9 cellular contexts compared by ENCODE assay signal in genomic region chr17:79741751-79742588, GRCh38. TPM values are rescaled to one million over a fixed set of nuclear protein-coding genes. Genes with fewer than 3 reads are reported as not detected.
DNase-seq lines count a peak whose midpoint lies in the region; ATAC-seq, FAIRE-seq and TF ChIP-seq lines count a peak whose summit lies in the region.
"Had no signal": no experiment of that assay in that cellular context is flagged by ENCODE, and none has a peak within 500 bp of the region (broad histone marks: within the 10 kb centered on the region; RNA-seq: fewer than 3 reads in every experiment).

No MANE protein-coding gene starts in this region.

- no peaks in the 10 kb centered on the region for H3K9me3 Mint-ChIP-seq in activated naive CD4-positive, alpha-beta T cell treated with anti-CD3 and anti-CD28 coated beads for 36 hours
- H3K9me3 Mint-ChIP-seq in type B pancreatic cell = no peaks in the 10 kb centered on the region

- H3K36me3 Mint-ChIP-seq in activated naive CD4-positive, alpha-beta T cell treated with anti-CD3 and anti-CD28 coated beads for 36 hours (ENCODE audit: low read depth) = no peaks in the 10 kb centered on the region
- H3K36me3 Mint-ChIP-seq in type B pancreatic cell = no peaks in the 10 kb centered on the region
- H3K36me3 Mint-ChIP-seq: activated naive CD8-positive, alpha-beta T cell had no signal

- intact Hi-C loops in activated naive CD4-positive, alpha-beta T cell treated with anti-CD3 and anti-CD28 coated beads for 36 hours (cut with micrococcal nuclease) = no loop called here
- intact Hi-C loops in Right ventricle myocardium superior (cut with DNase I) = loop anchor here (5.0 kb wide), 1 partner anchor 245 kb away; no protein-coding TSS in a partner anchor
- intact Hi-C loops in pancreas (cut with DNase I) = no loop called here

- 9 to 10% methylated on average over 51 to 53 of the region's 53 CpGs for WGBS in pancreas, 2 donors

- peaks cover 0 to 10% (median 0%) of the 10 kb centered on the region in 3 donors for H3K4me1 ChIP-seq in pancreas

- H3K4me3 Mint-ChIP-seq in activated naive CD4-positive, alpha-beta T cell treated with anti-CD3 and anti-CD28 coated beads for 36 hours = no peak overlapping the region
- H3K4me3 Mint-ChIP-seq in type B pancreatic cell = peak overlapping the region; percentile 25
- H3K4me3 Mint-ChIP-seq: activated naive CD8-positive, alpha-beta T cell had no signal

- H3K27ac ChIP-seq in pancreas = peak overlapping the region in 2 of 4 donors; percentile 23 to 81

- no peaks in the 10 kb centered on the region for H3K36me3 ChIP-seq in pancreas

- ATAC-seq in Right ventricle myocardium superior (ENCODE audit: poor library complexity) = peak; percentile 81
- peak; percentile 69 to 79 (median 76) for ATAC-seq in pancreas
- no peak for ATAC-seq in HG03439 (IDR thresholded peaks at IDR 0.05; ENCODE audit: unreplicated experiment)

- CTCF ChIA-PET in activated naive CD4-positive, alpha-beta T cell treated with anti-CD3 and anti-CD28 coated beads for 36 hours (lab: Charles Lee) = interaction anchor here (0.6 to 1.9 kb wide), 10 partner anchors 9 to 242 kb away, joined by 3 to 12 read pairs (median 4); no protein-coding TSS in a partner anchor

- H3K4me3 ChIP-seq in LNCaP clone FGC (ENCODE audit: low read depth, low read length) (peak overlapping the region; percentile 41), pancreas (peak overlapping the region in 2 of 4 donors; percentile 22 to 37)

- H3K27ac Mint-ChIP-seq in activated naive CD4-positive, alpha-beta T cell treated with anti-CD3 and anti-CD28 coated beads for 36 hours = no peak overlapping the region
- no peak overlapping the region for H3K27ac Mint-ChIP-seq in type B pancreatic cell
- H3K27ac Mint-ChIP-seq: activated naive CD8-positive, alpha-beta T cell had no signal

- H3K4me1 Mint-ChIP-seq in activated naive CD4-positive, alpha-beta T cell treated with anti-CD3 and anti-CD28 coated beads for 36 hours (ENCODE audit: low read depth) = peaks cover 12% of the 10 kb centered on the region
- H3K4me1 Mint-ChIP-seq in type B pancreatic cell (ENCODE audit: unreplicated experiment) = peaks cover 20% of the 10 kb centered on the region

- H3K27me3 Mint-ChIP-seq in activated naive CD4-positive, alpha-beta T cell treated with anti-CD3 and anti-CD28 coated beads for 36 hours (ENCODE audit: low read depth) = peaks cover 27% of the 10 kb centered on the region
- peaks cover 20% of the 10 kb centered on the region for H3K27me3 Mint-ChIP-seq in type B pancreatic cell

- TF ChIP-seq CTCF in LNCaP clone FGC (IDR thresholded peaks at IDR 0.05; ENCODE audit: control insufficient read depth, extremely low read depth, insufficient read depth) = peak; percentile 97
- peak; percentile 89 to 94 (median 92) for TF ChIP-seq CTCF in pancreas (IDR thresholded peaks at IDR 0.05)
- TF ChIP-seq CTCF in type B pancreatic cell (conservative IDR thresholded peaks at IDR 0.05) = peak; percentile 100

- DNase-seq in DMS153 (lab: John Stamatoyannopoulos, UW) = peak; percentile 30
- DNase-seq in LNCaP clone FGC (ENCODE audit: low read depth) = no peak
- peak; percentile 83 for DNase-seq in SK-N-DZ (ENCODE audit: low spot score)
- DNase-seq in activated naive CD4-positive, alpha-beta T cell treated with anti-CD3 and anti-CD28 coated beads for 36 hours = peak; percentile 78
- DNase-seq in Right ventricle myocardium superior = peak; percentile 84
- DNase-seq in pancreas = peak; percentile 52 to 96 (median 82)
- peak; percentile 93 for DNase-seq in type B pancreatic cell (ENCODE audit: extremely low spot score, unreplicated experiment)

- H3K9me3 ChIP-seq in pancreas = no peaks in the 10 kb centered on the region

- no peak for FAIRE-seq in pancreas (lab: Jason Lieb, UNC)

- no peaks in the 10 kb centered on the region for H3K27me3 ChIP-seq in pancreas

RNA-seq across cellular contexts. Expression of gene ENPP7, which starts 11.2 kb away (rescaled TPM):
- polyA plus RNA-seq in SK-N-DZ (2014; cell fraction: cytosol; rRNA removed) = not detected in 2 replicates
- polyA plus RNA-seq in SK-N-DZ (2014; cell fraction: nucleus; rRNA removed) = not detected in 2 replicates
- total RNA-seq in activated naive CD4-positive, alpha-beta T cell treated with anti-CD3 and anti-CD28 coated beads for 36 hours = not detected
- total RNA-seq in Right ventricle myocardium superior (not detected), pancreas (under 1 TPM in 3 of 6 donors, not detected in 3; 0.09 to 0.13 (median 0.12) TPM), type B pancreatic cell (ENCODE audit: low replicate concordance) (5.3 and 20.5 TPM in 2 replicates)
- polyA plus RNA-seq in pancreas = under 1 TPM; 0.05 to 0.15 TPM

RNA-seq across cellular contexts. Expression of gene CBX2, which starts 36.0 kb away (rescaled TPM):
- 108 and 109 TPM in 2 replicates for polyA plus RNA-seq in SK-N-DZ (2014; cell fraction: cytosol; rRNA removed)
- polyA plus RNA-seq in SK-N-DZ (2014; cell fraction: nucleus; rRNA removed) = 144 and 174 TPM in 2 replicates
- total RNA-seq in activated naive CD4-positive, alpha-beta T cell treated with anti-CD3 and anti-CD28 coated beads for 36 hours = 1 to 10 TPM; 5.2 to 5.8 TPM
- total RNA-seq in Right ventricle myocardium superior (4.2 TPM), pancreas (1 to 10 TPM; 1.1 to 3.1 (median 1.8) TPM), type B pancreatic cell (ENCODE audit: low replicate concordance) (21.6 and 72.0 TPM in 2 replicates)
- polyA plus RNA-seq in pancreas = 1 to 10 TPM; 2.6 to 3.2 TPM

RNA-seq across cellular contexts. Expression of gene CBX8, which starts 54.9 kb away (rescaled TPM):
- polyA plus RNA-seq in SK-N-DZ (2014; cell fraction: cytosol; rRNA removed) = 16.5 and 24.6 TPM in 2 replicates
- polyA plus RNA-seq in SK-N-DZ (2014; cell fraction: nucleus; rRNA removed) = 43.5 and 47.0 TPM in 2 replicates
- 1 to 10 TPM; 3.8 to 3.9 TPM for total RNA-seq in activated naive CD4-positive, alpha-beta T cell treated with anti-CD3 and anti-CD28 coated beads for 36 hours
- 6.2 TPM for total RNA-seq in Right ventricle myocardium superior
- 1 to 10 TPM; 1.6 to 5.7 (median 3.6) TPM for total RNA-seq in pancreas
- 1 to 10 TPM; 4.5 to 5.2 TPM for polyA plus RNA-seq in pancreas
- total RNA-seq in type B pancreatic cell (ENCODE audit: low replicate concordance) = 13.3 and 16.0 TPM in 2 replicates
